Comparison of ENCODE assay signal across 8 cellular contexts in the genomic region with DNA sequence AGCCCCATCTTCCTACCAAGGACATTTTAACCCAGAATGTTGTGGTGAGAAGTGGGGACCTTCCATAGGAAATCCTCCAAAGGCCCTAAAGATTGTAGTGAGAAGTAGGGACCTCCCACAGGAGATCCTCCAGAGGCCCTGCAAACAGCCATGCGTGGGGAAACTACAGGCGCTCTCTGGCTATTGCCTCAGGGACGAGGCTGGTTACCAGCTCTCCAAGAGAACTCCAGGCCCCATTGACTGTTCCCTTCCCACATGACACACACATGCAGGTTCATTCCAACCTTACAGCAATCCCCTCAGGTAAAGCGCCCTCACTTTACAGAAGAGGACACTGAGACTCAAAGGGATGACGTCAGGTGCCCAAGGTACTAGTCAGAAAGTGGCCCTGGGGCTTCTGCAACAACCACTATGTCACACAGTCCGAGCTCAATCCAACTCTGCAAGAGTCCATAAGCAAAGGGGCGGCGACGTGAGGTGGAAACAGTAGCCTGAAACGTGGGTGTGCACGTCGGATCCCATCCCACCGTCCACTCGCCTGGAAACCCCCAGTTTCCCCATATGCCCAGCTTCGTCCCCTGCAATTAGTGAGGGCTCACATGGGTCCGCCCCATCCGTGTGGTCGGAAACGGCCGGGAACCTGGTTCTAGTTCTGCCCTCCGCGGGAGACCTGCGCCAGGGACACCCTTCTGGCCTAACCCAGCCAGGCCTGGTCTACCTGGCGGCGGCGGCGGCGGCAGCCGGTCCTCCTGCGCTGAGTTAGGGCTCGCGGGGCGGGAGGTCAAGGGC. TPM values are rescaled to one million over a fixed set of nuclear protein-coding genes. Genes with fewer than 3 reads are reported as not detected.
DNase-seq lines count a peak whose midpoint lies in the region; ATAC-seq and TF ChIP-seq lines count a peak whose summit lies in the region.
"Not testable (repeated sequence)": the region's sequence is repeated elsewhere in the genome, so short reads cannot be mapped to it uniquely, and the experiment has no call there.

No MANE protein-coding gene starts in this region.

- ATAC-seq in GM18909 (IDR thresholded peaks at IDR 0.05; ENCODE audit: poor library complexity, unreplicated experiment) (peak; percentile 14), HG02852 (IDR thresholded peaks at IDR 0.05; ENCODE audit: unreplicated experiment) (peak; percentile 49), IMR-90 (ENCODE audit: low read depth) (peak; percentile 28; the same call in 1 of the 2 replicates)

- in situ Hi-C loops in IMR-90 (cut with MboI; ENCODE audit: low sequenced_read_pairs), result not testable (repeated sequence)

- H4K91ac ChIP-seq in IMR-90 (ENCODE audit: insufficient read depth, low read depth, low read length), result not testable (repeated sequence)

- not testable (repeated sequence) for H3K9me3 ChIP-seq in IMR-90 (ENCODE audit: control insufficient read depth, insufficient read depth, low read length); colonic mucosa

- not testable (repeated sequence) for H3K27me3 Mint-ChIP-seq in activated CD4-positive, alpha-beta memory T cell treated with anti-CD3 and anti-CD28 coated beads, Interleukin-2, amount 10 ng/mL, durations not matched to agents 7 days and 5 days; progenitor cell of endocrine pancreas

- H2BK5ac ChIP-seq in IMR-90 (ENCODE audit: low read depth, low read length, poor library complexity, severe bottlenecking), result not testable (repeated sequence)

- WGBS in IMR-90 (ENCODE audit: extremely low coverage in 2 of 2, insufficient read length in 1 of 2), 2 experiments, result no CpG with 5 or more reads among the region's 33 CpGs

- not testable (repeated sequence) for H2AFZ ChIP-seq in ACC112 (ENCODE audit: low read length, unreplicated experiment); IMR-90 (replicated peaks; ENCODE audit: low read length, poor library complexity)

- CTCF ChIA-PET in IMR-90 (lab: Yijun Ruan, JAX); activated CD4-positive, alpha-beta memory T cell treated with anti-CD3 and anti-CD28 coated beads, Interleukin-2, amount 10 ng/mL, durations not matched to agents 7 days and 5 days (lab: Charles Lee): not testable (repeated sequence)

- H3K9me1 ChIP-seq in IMR-90 (ENCODE audit: insufficient read depth, low read length), result not testable (repeated sequence)

- not testable (repeated sequence) for H2AK9ac ChIP-seq in IMR-90 (replicated peaks; ENCODE audit: low read depth, low read length, poor library complexity)

- not testable (repeated sequence) for H2BK20ac ChIP-seq in IMR-90 (ENCODE audit: low read depth, low read length)

- H3K18ac ChIP-seq in IMR-90 (ENCODE audit: low read depth, low read length), result not testable (repeated sequence)

- H3K4me1 ChIP-seq in ACC112 (ENCODE audit: control insufficient read depth, insufficient read depth, low read length, unreplicated experiment); IMR-90 (ENCODE audit: control insufficient read depth, insufficient read depth, low read length); colonic mucosa: not testable (repeated sequence)

- not testable (repeated sequence) for H3K23ac ChIP-seq in IMR-90 (ENCODE audit: low read depth, low read length)

- H3K27me3 ChIP-seq in ACC112 (ENCODE audit: insufficient read depth, low read length), result peaks cover 21% of the 10 kb centered on the region; the same call in 1 of the 2 replicates
- H3K27me3 ChIP-seq in IMR-90 (ENCODE audit: control insufficient read depth, insufficient read depth, low read length); colonic mucosa; kidney epithelial cell (ENCODE audit: control insufficient read depth, insufficient read depth, low read length): not testable (repeated sequence)

- peak overlapping the region; percentile 44 for H3K4me3 Mint-ChIP-seq in activated CD4-positive, alpha-beta memory T cell treated with anti-CD3 and anti-CD28 coated beads, Interleukin-2, amount 10 ng/mL, durations not matched to agents 7 days and 5 days
- H3K4me3 Mint-ChIP-seq in progenitor cell of endocrine pancreas (ENCODE audit: low read depth), result peak overlapping the region; percentile 55

- intact Hi-C loops in IMR-90 (cut with micrococcal nuclease); colonic mucosa (cut with DNase I): not testable (repeated sequence)

- DNase-seq in IMR-90; activated CD4-positive, alpha-beta memory T cell treated with anti-CD3 and anti-CD28 coated beads, Interleukin-2, amount 10 ng/mL, durations not matched to agents 7 days and 5 days; colonic mucosa; kidney epithelial cell (ENCODE audit: low read depth); progenitor cell of endocrine pancreas (ENCODE audit: low spot score, unreplicated experiment): not testable (repeated sequence)

- H3K56ac ChIP-seq in IMR-90 (ENCODE audit: extremely low read depth, insufficient read depth, low read length), result not testable (repeated sequence)

- H2BK15ac ChIP-seq in IMR-90 (ENCODE audit: low read depth, low read length), result not testable (repeated sequence)

- not testable (repeated sequence) for H3K27ac Mint-ChIP-seq in activated CD4-positive, alpha-beta memory T cell treated with anti-CD3 and anti-CD28 coated beads, Interleukin-2, amount 10 ng/mL, durations not matched to agents 7 days and 5 days; progenitor cell of endocrine pancreas

- TF ChIP-seq RAD21 in IMR-90 (IDR thresholded peaks at IDR 0.05; ENCODE audit: low read length), result not testable (repeated sequence)

- not testable (repeated sequence) for H2BK120ac ChIP-seq in IMR-90 (ENCODE audit: low read depth, low read length)

- H3K4me2 ChIP-seq in IMR-90 (ENCODE audit: low read depth, low read length), result not testable (repeated sequence)

- not testable (repeated sequence) for H3K36me3 Mint-ChIP-seq in activated CD4-positive, alpha-beta memory T cell treated with anti-CD3 and anti-CD28 coated beads, Interleukin-2, amount 10 ng/mL, durations not matched to agents 7 days and 5 days (ENCODE audit: low read depth); progenitor cell of endocrine pancreas (ENCODE audit: insufficient read depth)

- not testable (repeated sequence) for H3K36me3 ChIP-seq in ACC112 (ENCODE audit: insufficient read depth, low read length); IMR-90 (ENCODE audit: control insufficient read depth, insufficient read depth, low read length); colonic mucosa; kidney epithelial cell (ENCODE audit: control insufficient read depth, insufficient read depth, low read length)

- H3K9me3 Mint-ChIP-seq in activated CD4-positive, alpha-beta memory T cell treated with anti-CD3 and anti-CD28 coated beads, Interleukin-2, amount 10 ng/mL, durations not matched to agents 7 days and 5 days; progenitor cell of endocrine pancreas (ENCODE audit: low read depth): not testable (repeated sequence)

- POLR2A ChIA-PET in IMR-90 (lab: Charles Lee; ENCODE audit: unreplicated experiment); activated CD4-positive, alpha-beta memory T cell treated with anti-CD3 and anti-CD28 coated beads, Interleukin-2, amount 10 ng/mL, durations not matched to agents 7 days and 5 days (lab: Charles Lee): not testable (repeated sequence)

- not testable (repeated sequence) for H4K8ac ChIP-seq in IMR-90 (ENCODE audit: low read depth in 2 of 2, low read length in 2 of 2)

- not testable (repeated sequence) for BruUV-seq in IMR-90 (replicated peaks; lab: Mats Ljungman, UMichigan)

- peaks cover 10% of the 10 kb centered on the region for H3K4me1 Mint-ChIP-seq in activated CD4-positive, alpha-beta memory T cell treated with anti-CD3 and anti-CD28 coated beads, Interleukin-2, amount 10 ng/mL, durations not matched to agents 7 days and 5 days
- H3K4me1 Mint-ChIP-seq in progenitor cell of endocrine pancreas (ENCODE audit: low read depth), result peaks cover 12% of the 10 kb centered on the region

- not testable (repeated sequence) for H4K20me1 ChIP-seq in IMR-90 (ENCODE audit: insufficient read depth, low read length)

- H3K9ac ChIP-seq in IMR-90 (ENCODE audit: low read depth, low read length); colonic mucosa (ENCODE audit: low read depth in 2 of 2, low read length in 2 of 2): not testable (repeated sequence)

- not testable (repeated sequence) for H2AK5ac ChIP-seq in IMR-90 (ENCODE audit: low read depth, low read length)

- dilution Hi-C loops in IMR-90 (cut with HindIII; ENCODE audit: low sequenced_read_pairs, unreplicated experiment), result not testable (repeated sequence)

- not testable (repeated sequence) for H3K79me1 ChIP-seq in IMR-90 (ENCODE audit: low read depth in 1 of 2, low read length in 2 of 2)

- H4K5ac ChIP-seq in IMR-90 (ENCODE audit: low read depth, low read length), result not testable (repeated sequence)

- not testable (repeated sequence) for H3K14ac ChIP-seq in IMR-90 (replicated peaks; ENCODE audit: low read depth, low read length)

- H3K27ac ChIP-seq in ACC112 (ENCODE audit: low read depth, low read length); IMR-90 (ENCODE audit: insufficient read depth, low read length); colonic mucosa: not testable (repeated sequence)

- H3K4me3 ChIP-seq in ACC112 (ENCODE audit: low read depth, low read length) (0 out of 2 replicates have a peak overlapping the region, but pooled peaks have one; percentile 53), IMR-90 (ENCODE audit: insufficient read depth, low read depth, low read length) (peak overlapping the region; percentile 23; the same call in 1 of the 2 replicates), colonic mucosa (peak overlapping the region; percentile 27), kidney epithelial cell (ENCODE audit: low read depth, low read length) (peak overlapping the region; percentile 30)

- TF ChIP-seq CTCF in IMR-90 (conservative IDR thresholded peaks at IDR 0.05; ENCODE audit: low read depth, low read length); colonic mucosa (IDR thresholded peaks at IDR 0.05); kidney epithelial cell (IDR thresholded peaks at IDR 0.05; ENCODE audit: insufficient read depth, low read length, poor library complexity, severe bottlenecking); progenitor cell of endocrine pancreas (IDR thresholded peaks at IDR 0.05; ENCODE audit: unreplicated experiment): not testable (repeated sequence)

- not testable (repeated sequence) for H3K79me2 ChIP-seq in ACC112 (ENCODE audit: control insufficient read depth, insufficient read depth, low read length, unreplicated experiment)

- H3K4ac ChIP-seq in IMR-90 (ENCODE audit: low read depth, low read length), result not testable (repeated sequence)

- TF ChIP-seq POLR2A in IMR-90 (IDR thresholded peaks at IDR 0.05; ENCODE audit: low read depth, low read length), result not testable (repeated sequence)

RNA-seq across cellular contexts. Expression of a gene that starts 0.5 kb away (rescaled TPM):
- total RNA-seq in IMR-90 (2012; rRNA removed), result 6.9 and 7.9 TPM in 2 replicates
- 5.6 and 5.7 TPM in 2 replicates for polyA plus RNA-seq in IMR-90 (2012; rRNA removed)
- polyA plus RNA-seq in IMR-90 (2012; cell fraction: cytosol; rRNA removed), result 5.0 and 8.6 TPM in 2 replicates
- polyA plus RNA-seq in IMR-90 (2012; cell fraction: nucleus; rRNA removed; ENCODE audit: low replicate concordance), result 13.2 and 14.2 TPM in 2 replicates
- 10 to 100 TPM; 21.0 to 22.0 TPM for total RNA-seq in activated CD4-positive, alpha-beta memory T cell treated with anti-CD3 and anti-CD28 coated beads, Interleukin-2, amount 10 ng/mL, durations not matched to agents 7 days and 5 days
- total RNA-seq in colonic mucosa, result 1 to 10 TPM; 5.0 to 6.2 TPM
- total RNA-seq in kidney epithelial cell, result 19.5 and 22.4 TPM in 2 replicates
- total RNA-seq in progenitor cell of endocrine pancreas, result 24.4 and 25.1 TPM in 2 replicates

RNA-seq across cellular contexts. Expression of a gene that starts 18.8 kb away (rescaled TPM):
- total RNA-seq in IMR-90 (2012; rRNA removed) (20.1 and 22.5 TPM in 2 replicates), colonic mucosa (10 to 100 TPM; 16.6 to 22.1 TPM), kidney epithelial cell (9.9 and 14.8 TPM in 2 replicates), progenitor cell of endocrine pancreas (44.5 and 46.1 TPM in 2 replicates)
- polyA plus RNA-seq in IMR-90 (2012; rRNA removed), result 1.9 and 2.6 TPM in 2 replicates
- polyA plus RNA-seq in IMR-90 (2012; cell fraction: cytosol; rRNA removed), result 0.37 and 0.44 TPM in 2 replicates
- polyA plus RNA-seq in IMR-90 (2012; cell fraction: nucleus; rRNA removed; ENCODE audit: low replicate concordance), result 3.1 and 11.1 TPM in 2 replicates
- 10 to 100 TPM; 45.1 to 51.1 TPM for total RNA-seq in activated CD4-positive, alpha-beta memory T cell treated with anti-CD3 and anti-CD28 coated beads, Interleukin-2, amount 10 ng/mL, durations not matched to agents 7 days and 5 days
